ENCODE assay signal across 26 cellular contexts in the genomic region with DNA sequence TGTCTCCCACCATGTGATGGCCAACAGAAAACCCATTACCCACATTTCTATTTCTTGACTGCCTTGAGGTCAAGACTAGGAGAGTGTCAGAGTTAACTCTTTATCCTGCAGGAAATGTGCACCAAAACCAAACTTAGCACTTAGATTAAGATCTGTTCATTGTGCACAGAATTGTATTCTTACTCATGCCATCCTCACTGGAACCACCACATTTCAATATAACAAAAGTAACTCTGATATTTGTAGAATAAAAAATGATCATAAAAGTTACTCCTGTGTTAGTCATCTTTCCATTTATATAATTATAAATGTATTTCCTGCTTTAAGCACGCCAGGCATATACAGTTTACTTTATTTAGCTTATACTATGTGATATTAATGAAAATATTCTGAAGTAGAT.
DNase-seq lines count a peak whose midpoint lies in the region; ATAC-seq, FAIRE-seq and TF ChIP-seq lines count a peak whose summit lies in the region.
"Had no signal": no experiment of that assay in that cellular context is flagged by ENCODE, and none has a peak within 500 bp of the region (broad histone marks: within the 10 kb centered on the region; RNA-seq: fewer than 3 reads in every experiment).

No MANE protein-coding gene starts in this region.

- no peaks in the 10 kb centered on the region for H3K79me2 ChIP-seq in endothelial cell of umbilical vein (ENCODE audit: control insufficient read depth, insufficient read depth, low read length)

- H3K79me1 ChIP-seq in IMR-90 (ENCODE audit: low read depth in 1 of 2, low read length in 2 of 2) = no peaks in the 10 kb centered on the region

- POLR2A ChIA-PET in IMR-90 (lab: Charles Lee; ENCODE audit: unreplicated experiment) (no interaction called here), endothelial cell of umbilical vein (lab: Charles Lee) (no interaction called here)

- CTCF ChIA-PET in IMR-90 (lab: Yijun Ruan, JAX) = interaction anchor here (1.1 kb wide), 1 partner anchor 18 kb away, joined by 4 read pairs; no protein-coding TSS in a partner anchor
- CTCF ChIA-PET in endothelial cell of umbilical vein (lab: Charles Lee) = interaction anchor here (1.4 kb wide), 3 partner anchors 9 to 355 kb away, joined by 3 to 5 read pairs (median 5); no protein-coding TSS in a partner anchor

- DNase-seq in ELR (ENCODE audit: low read depth) (peak; percentile 66), IMR-90 (no peak), endothelial cell of umbilical vein (ENCODE audit: low read depth, low spot score) (no peak), small intestine (no peak), GM19238 (ENCODE audit: insufficient read length, low spot score) (no peak), foreskin melanocyte (no peak), right lobe of liver (no peak)
- DNase-seq: 8988T; ACHN; BE2C; C1 segment of cervical spinal cord; CD4-positive, alpha-beta memory T cell; CD4-positive, CD25-positive, alpha-beta regulatory T cell; CD8-positive, alpha-beta memory T cell; COR-L47; DMS 273 treated with DMSO at 0.1 percent for 48 hours; DMS153; DMS53; DMS79; DND-41; EL; GF-D8 had no signal

- H3K18ac ChIP-seq in IMR-90 (ENCODE audit: low read depth, low read length) = no peak overlapping the region

- no TSS peak for BruUV-seq in IMR-90 (replicated peaks; lab: Mats Ljungman, UMichigan)
- no TSS peak for BruUV-seq in endothelial cell of umbilical vein (replicated peaks; lab: Mats Ljungman, UMichigan)

- no peak overlapping the region for H4K91ac ChIP-seq in IMR-90 (ENCODE audit: insufficient read depth, low read depth, low read length)

- dilution Hi-C loops in IMR-90 (cut with HindIII; ENCODE audit: low sequenced_read_pairs, unreplicated experiment) = no loop called here
- dilution Hi-C loops in endothelial cell of umbilical vein (cut with MboI; ENCODE audit: extremely low pct_ligation_motif_present, low sequenced_read_pairs) = no loop called here

- WGBS in IMR-90 (ENCODE audit: extremely low coverage in 2 of 2, insufficient read length in 1 of 2), 2 experiments = no CpG with 5 or more reads among the region's 1 CpG
- WGBS in small intestine, 3 donors = 54 to 74% (median 68%) methylated on average over 1 of the region's 1 CpG
- WGBS in right lobe of liver (ENCODE audit: insufficient coverage, low coverage, low lambda C conversion rate, missing lambda C conversion rate) = 57% methylated on average over 1 of the region's 1 CpG

- intact Hi-C loops in IMR-90 (cut with micrococcal nuclease) (no loop called here), endothelial cell of umbilical vein (cut with micrococcal nuclease) (no loop called here), right lobe of liver (cut with DNase I) (no loop called here)

- ATAC-seq in IMR-90 (ENCODE audit: low read depth) (peak; percentile 29; the same call in 1 of the 2 replicates), right lobe of liver (no peak)

- no peak for TF ChIP-seq RAD21 in IMR-90 (IDR thresholded peaks at IDR 0.05; ENCODE audit: low read length)

- FAIRE-seq in endothelial cell of umbilical vein (lab: Jason Lieb, UNC) = no peak
- peak; percentile 33 for FAIRE-seq in small intestine (lab: Jason Lieb, UNC)
- FAIRE-seq: A204.1, G401.6, GM12891 had no signal

- H2AK9ac ChIP-seq in IMR-90 (replicated peaks; ENCODE audit: low read depth, low read length, poor library complexity) = no peak overlapping the region

- H2BK120ac ChIP-seq in IMR-90 (ENCODE audit: low read depth, low read length) = no peak overlapping the region

- H3K4me2 ChIP-seq in IMR-90 (ENCODE audit: low read depth, low read length) (peak overlapping the region; percentile 40; the same call in 1 of the 2 replicates), endothelial cell of umbilical vein (ENCODE audit: insufficient read depth, low read length) (no peak overlapping the region)
- H3K4me2 ChIP-seq: BLaER1 had no signal

- H3K9me3 ChIP-seq in IMR-90 (ENCODE audit: control insufficient read depth, insufficient read depth, low read length) = no peaks in the 10 kb centered on the region
- H3K9me3 ChIP-seq in endothelial cell of umbilical vein (replicated peaks; ENCODE audit: control insufficient read depth, insufficient read depth, low read length) = no peaks in the 10 kb centered on the region
- no peaks in the 10 kb centered on the region for H3K9me3 ChIP-seq in small intestine (ENCODE audit: control insufficient read depth, low read depth)
- no peaks in the 10 kb centered on the region for H3K9me3 ChIP-seq in right lobe of liver
- H3K9me3 ChIP-seq: BE2C, BLaER1 had no signal

- no peak for TF ChIP-seq POLR2A in IMR-90 (IDR thresholded peaks at IDR 0.05; ENCODE audit: low read depth, low read length)
- TF ChIP-seq POLR2A in endothelial cell of umbilical vein (IDR thresholded peaks at IDR 0.05; ENCODE audit: low read depth, low read length) = no peak
- no peak for TF ChIP-seq POLR2A in right lobe of liver (IDR thresholded peaks at IDR 0.05)

- H2BK20ac ChIP-seq in IMR-90 (ENCODE audit: low read depth, low read length) = peak overlapping the region; percentile 80

- no peak overlapping the region for H2AK5ac ChIP-seq in IMR-90 (ENCODE audit: low read depth, low read length)

- H3K4me3 ChIP-seq in IMR-90 (ENCODE audit: insufficient read depth, low read depth, low read length) (no peak overlapping the region), endothelial cell of umbilical vein (replicated peaks in 1 of 3; ENCODE audit: insufficient read depth in 1 of 3, low read depth in 1 of 3, low read length in 3 of 3) (no peak overlapping the region), small intestine (ENCODE audit: low read depth in 1 of 2, low read length in 2 of 2) (no peak overlapping the region), right lobe of liver (no peak overlapping the region)
- H3K4me3 ChIP-seq: BLaER1 had no signal

- H4K20me1 ChIP-seq in IMR-90 (ENCODE audit: insufficient read depth, low read length) (no peaks in the 10 kb centered on the region), endothelial cell of umbilical vein (replicated peaks; ENCODE audit: control insufficient read depth, extremely low read depth, insufficient read depth, low read length) (no peaks in the 10 kb centered on the region)
- H4K20me1 ChIP-seq: BLaER1 had no signal

- H3K14ac ChIP-seq in IMR-90 (replicated peaks; ENCODE audit: low read depth, low read length) = 0 out of 2 replicates have a peak overlapping the region, but pooled peaks have one; percentile 13

- H3K9me1 ChIP-seq in IMR-90 (ENCODE audit: insufficient read depth, low read length) (no peaks in the 10 kb centered on the region), endothelial cell of umbilical vein (replicated peaks; ENCODE audit: control insufficient read depth, extremely low read depth, insufficient read depth, low read length) (no peaks in the 10 kb centered on the region)

- H3K9ac ChIP-seq in IMR-90 (ENCODE audit: low read depth, low read length) (no peak overlapping the region), endothelial cell of umbilical vein (replicated peaks; ENCODE audit: extremely low read depth, insufficient read depth, low read length) (no peak overlapping the region)
- H3K9ac ChIP-seq: BLaER1 had no signal

- no peak overlapping the region for H3K23ac ChIP-seq in IMR-90 (ENCODE audit: low read depth, low read length)

- H3K27me3 ChIP-seq in IMR-90 (ENCODE audit: control insufficient read depth, insufficient read depth, low read length) (no peaks in the 10 kb centered on the region), endothelial cell of umbilical vein (ENCODE audit: control insufficient read depth in 2 of 2, insufficient read depth in 2 of 2, low read length in 2 of 2) (no peaks in the 10 kb centered on the region), small intestine (ENCODE audit: control insufficient read depth in 2 of 2, insufficient read depth in 2 of 2, low read length in 2 of 2) (no peaks in the 10 kb centered on the region), right lobe of liver (no peaks in the 10 kb centered on the region)
- H3K27me3 ChIP-seq: BE2C, BLaER1 had no signal

- no peak overlapping the region for H3K4ac ChIP-seq in IMR-90 (ENCODE audit: low read depth, low read length)

- no peak overlapping the region for H2BK15ac ChIP-seq in IMR-90 (ENCODE audit: low read depth, low read length)

- H3K36me3 ChIP-seq in IMR-90 (ENCODE audit: control insufficient read depth, insufficient read depth, low read length) (no peaks in the 10 kb centered on the region), endothelial cell of umbilical vein (ENCODE audit: control insufficient read depth in 2 of 2, extremely low read depth in 1 of 2, insufficient read depth in 2 of 2, low read length in 2 of 2) (no peaks in the 10 kb centered on the region), small intestine (ENCODE audit: control insufficient read depth in 2 of 2, insufficient read depth in 2 of 2, low read length in 2 of 2) (no peaks in the 10 kb centered on the region), right lobe of liver (no peaks in the 10 kb centered on the region)
- H3K36me3 ChIP-seq: BE2C, BLaER1 had no signal

- H3K27ac ChIP-seq in IMR-90 (ENCODE audit: insufficient read depth, low read length) (no peak overlapping the region), endothelial cell of umbilical vein (ENCODE audit: insufficient read depth, low read depth, low read length) (no peak overlapping the region), small intestine (ENCODE audit: low read depth in 1 of 2, low read length in 1 of 2) (no peak overlapping the region), right lobe of liver (no peak overlapping the region)
- H3K27ac ChIP-seq: BLaER1 had no signal

- H2BK5ac ChIP-seq in IMR-90 (ENCODE audit: low read depth, low read length, poor library complexity, severe bottlenecking) = no peak overlapping the region

- in situ Hi-C loops in IMR-90 (cut with MboI; ENCODE audit: low sequenced_read_pairs) = no loop called here

- TF ChIP-seq CTCF in IMR-90 (conservative IDR thresholded peaks at IDR 0.05; ENCODE audit: low read depth, low read length) (no peak), endothelial cell of umbilical vein (IDR thresholded peaks at IDR 0.05; ENCODE audit: extremely low read depth in 1 of 2, insufficient read depth in 1 of 2, low read depth in 1 of 2, low read length in 2 of 2) (no peak), right lobe of liver (IDR thresholded peaks at IDR 0.05) (no peak)

- H4K5ac ChIP-seq in IMR-90 (ENCODE audit: low read depth, low read length) = no peak overlapping the region; the same call in 1 of the 2 replicates

- no peak overlapping the region for H2AFZ ChIP-seq in IMR-90 (replicated peaks; ENCODE audit: low read length, poor library complexity)
- H2AFZ ChIP-seq in endothelial cell of umbilical vein (ENCODE audit: low read depth, low read length) = no peak overlapping the region

- H3K4me1 ChIP-seq in IMR-90 (ENCODE audit: control insufficient read depth, insufficient read depth, low read length) = peaks cover 7% of the 10 kb centered on the region
- H3K4me1 ChIP-seq in endothelial cell of umbilical vein (ENCODE audit: control insufficient read depth, extremely low read depth, insufficient read depth, low read length) = peaks cover 16% of the 10 kb centered on the region
- no peaks in the 10 kb centered on the region for H3K4me1 ChIP-seq in small intestine (ENCODE audit: control insufficient read depth in 2 of 2, insufficient read depth in 1 of 2, low read depth in 1 of 2, low read length in 1 of 2)
- H3K4me1 ChIP-seq in right lobe of liver = no peaks in the 10 kb centered on the region
- H3K4me1 ChIP-seq: BLaER1 had no signal

- no peak overlapping the region for H3K56ac ChIP-seq in IMR-90 (ENCODE audit: extremely low read depth, insufficient read depth, low read length)

- H4K8ac ChIP-seq in IMR-90 (ENCODE audit: low read depth in 2 of 2, low read length in 2 of 2) = no peak overlapping the region
